Comparison of ENCODE assay signal across 7 cellular contexts in genomic region chr3:152328841-152329240, GRCh38.
DNase-seq lines count a peak whose midpoint lies in the region; ATAC-seq and TF ChIP-seq lines count a peak whose summit lies in the region.

No MANE protein-coding gene starts in this region.

- peak overlapping the region; percentile 81 for H3K27ac Mint-ChIP-seq in activated CD8-positive, alpha-beta T cell treated with anti-CD3 and anti-CD28 coated beads for 36 hours

- no peaks in the 10 kb centered on the region for H3K27me3 ChIP-seq in stomach

- WGBS in stomach, 5 donors: 11 to 16% (median 13%) methylated on average over 3 of the region's 3 CpGs

- CTCF ChIA-PET in activated CD8-positive, alpha-beta T cell treated with anti-CD3 and anti-CD28 coated beads for 36 hours (lab: Charles Lee): interaction anchor here (0.6 to 1.5 kb wide), 4 partner anchors 8 to 145 kb away, joined by 3 read pairs; no protein-coding TSS in a partner anchor

- POLR2A ChIA-PET in activated CD8-positive, alpha-beta T cell treated with anti-CD3 and anti-CD28 coated beads for 36 hours (lab: Charles Lee): no interaction called here

- peaks cover 35 to 88% (median 67%) of the 10 kb centered on the region in 4 donors for H3K4me1 ChIP-seq in stomach

- no peak for TF ChIP-seq EP300 in stomach (IDR thresholded peaks at IDR 0.05)

- peaks cover 51% of the 10 kb centered on the region for H3K36me3 Mint-ChIP-seq in activated CD8-positive, alpha-beta T cell treated with anti-CD3 and anti-CD28 coated beads for 36 hours (ENCODE audit: low read depth)

- H3K36me3 ChIP-seq in stomach: peaks cover 0 to 7% (median 0%) of the 10 kb centered on the region in 4 donors

- no peak for ATAC-seq in activated CD8-positive, alpha-beta T cell treated with anti-CD3 and anti-CD28 coated beads for 36 hours
- ATAC-seq in left ventricle myocardium superior (peak; percentile 67), GM19324 (IDR thresholded peaks at IDR 0.05; ENCODE audit: low FRiP score, unreplicated experiment) (no peak)

- no peak for TF ChIP-seq POLR2A in stomach (IDR thresholded peaks at IDR 0.05)

- DNase-seq in HT1080 (ENCODE audit: low read depth) (peak; percentile 92), left ventricle myocardium superior (no peak), stomach (no peak), retina (no peak), GOT3 (lab: John Stamatoyannopoulos, UW) (no peak)
- no peak for DNase-seq in activated CD8-positive, alpha-beta T cell treated with anti-CD3 and anti-CD28 coated beads for 36 hours

- H3K9me3 Mint-ChIP-seq in activated CD8-positive, alpha-beta T cell treated with anti-CD3 and anti-CD28 coated beads for 36 hours: peaks cover 6% of the 10 kb centered on the region

- intact Hi-C loops in activated CD8-positive, alpha-beta T cell treated with anti-CD3 and anti-CD28 coated beads for 36 hours (cut with micrococcal nuclease): no loop called here
- intact Hi-C loops in left ventricle myocardium superior (cut with micrococcal nuclease): no loop called here
- intact Hi-C loops in stomach (cut with DNase I; ENCODE audit: low total_unique reads): no loop called here

- H3K9me3 ChIP-seq in stomach: no peaks in the 10 kb centered on the region

- H3K4me3 Mint-ChIP-seq in activated CD8-positive, alpha-beta T cell treated with anti-CD3 and anti-CD28 coated beads for 36 hours: no peak overlapping the region

- TF ChIP-seq CTCF in activated CD8-positive, alpha-beta T cell treated with anti-CD3 and anti-CD28 coated beads for 36 hours (IDR thresholded peaks at IDR 0.05): no peak
- TF ChIP-seq CTCF in stomach (IDR thresholded peaks at IDR 0.05): no peak

- peak overlapping the region in 4 of 5 donors; percentile 27 to 81 (median 72) for H3K27ac ChIP-seq in stomach

- peaks cover 84% of the 10 kb centered on the region for H3K4me1 Mint-ChIP-seq in activated CD8-positive, alpha-beta T cell treated with anti-CD3 and anti-CD28 coated beads for 36 hours (ENCODE audit: low read depth)

- no peaks in the 10 kb centered on the region for H3K27me3 Mint-ChIP-seq in activated CD8-positive, alpha-beta T cell treated with anti-CD3 and anti-CD28 coated beads for 36 hours

- H3K4me3 ChIP-seq in stomach: no peak overlapping the region
